In genomic region chr2:46862430-46862829, GRCh38 we compare ENCODE assay signal across 25 cellular contexts. TPM values are rescaled to one million over a fixed set of nuclear protein-coding genes. Genes with fewer than 3 reads are reported as not detected.
DNase-seq lines count a peak whose midpoint lies in the region; ATAC-seq and TF ChIP-seq lines count a peak whose summit lies in the region.
"Had no signal": no experiment of that assay in that cellular context is flagged by ENCODE, and none has a peak within 500 bp of the region (broad histone marks: within the 10 kb centered on the region; RNA-seq: fewer than 3 reads in every experiment).

No MANE protein-coding gene starts in this region.

- H3K27me3 ChIP-seq in heart right ventricle = no peaks in the 10 kb centered on the region
- H3K27me3 ChIP-seq in right cardiac atrium (ENCODE audit: control insufficient read depth, insufficient read depth) = no peaks in the 10 kb centered on the region
- no peaks in the 10 kb centered on the region for H3K27me3 ChIP-seq in WERI-Rb-1 (ENCODE audit: insufficient read depth, low read depth, severe bottlenecking)
- no peaks in the 10 kb centered on the region for H3K27me3 ChIP-seq in vagina
- H3K27me3 ChIP-seq in CD8-positive, alpha-beta T cell (ENCODE audit: insufficient read depth, low read length) = no peaks in the 10 kb centered on the region
- H3K27me3 ChIP-seq: BLaER1, SJSA1 had no signal

- H3K36me3 ChIP-seq in heart right ventricle (no peaks in the 10 kb centered on the region), WERI-Rb-1 (no peaks in the 10 kb centered on the region), vagina (no peaks in the 10 kb centered on the region)
- H3K36me3 ChIP-seq in CD8-positive, alpha-beta T cell (ENCODE audit: insufficient read depth, low read length) = no peaks in the 10 kb centered on the region
- H3K36me3 ChIP-seq: BLaER1, SJSA1 had no signal

- no peak for TF ChIP-seq POLR2A in vagina (IDR thresholded peaks at IDR 0.05)

- peaks cover 0 to 26% (median 10%) of the 10 kb centered on the region in 9 donors for H3K4me1 ChIP-seq in heart right ventricle
- peaks cover 9% of the 10 kb centered on the region for H3K4me1 ChIP-seq in right cardiac atrium (ENCODE audit: control insufficient read depth, insufficient read depth, low read length)
- peaks cover 26% of the 10 kb centered on the region for H3K4me1 ChIP-seq in vagina
- no peaks in the 10 kb centered on the region for H3K4me1 ChIP-seq in CD8-positive, alpha-beta T cell (ENCODE audit: insufficient read depth, low read length)

- POLR2A ChIA-PET in CD8-positive, alpha-beta T cell (lab: Charles Lee) = no interaction called here

- H3K4me1 Mint-ChIP-seq in mesothelial cell of epicardium = peaks cover 44% of the 10 kb centered on the region
- H3K4me1 Mint-ChIP-seq in CD8-positive, alpha-beta T cell (ENCODE audit: low read depth) = peaks cover 2% of the 10 kb centered on the region

- no peak overlapping the region for H3K4me3 Mint-ChIP-seq in mesothelial cell of epicardium
- H3K4me3 Mint-ChIP-seq in CD8-positive, alpha-beta T cell = no peak overlapping the region
- H3K4me3 Mint-ChIP-seq: CD4-positive, alpha-beta memory T cell; GM23338 had no signal

- CTCF ChIA-PET in CD8-positive, alpha-beta T cell (lab: Charles Lee) = no interaction called here

- H3K9me3 ChIP-seq in heart right ventricle (peaks cover 0 to 17% (median 7%) of the 10 kb centered on the region in 11 donors), right cardiac atrium (ENCODE audit: control insufficient read depth, low read length) (no peaks in the 10 kb centered on the region), WERI-Rb-1 (ENCODE audit: severe bottlenecking) (peaks cover 11% of the 10 kb centered on the region), vagina (no peaks in the 10 kb centered on the region)
- no peaks in the 10 kb centered on the region for H3K9me3 ChIP-seq in CD8-positive, alpha-beta T cell (ENCODE audit: low read length)

- TF ChIP-seq CTCF in heart right ventricle (IDR thresholded peaks at IDR 0.05) = no peak
- TF ChIP-seq CTCF in WERI-Rb-1 (IDR thresholded peaks at IDR 0.05; ENCODE audit: low read depth, low read length) = no peak
- TF ChIP-seq CTCF in mesothelial cell of epicardium (IDR thresholded peaks at IDR 0.05; ENCODE audit: unreplicated experiment) = no peak
- no peak for TF ChIP-seq CTCF in vagina (IDR thresholded peaks at IDR 0.05)
- no peak for TF ChIP-seq CTCF in CD8-positive, alpha-beta T cell (IDR thresholded peaks at IDR 0.05)

- peak overlapping the region; percentile 80 for H3K27ac Mint-ChIP-seq in mesothelial cell of epicardium
- H3K27ac Mint-ChIP-seq in CD8-positive, alpha-beta T cell = no peak overlapping the region
- H3K27ac Mint-ChIP-seq: CD4-positive, alpha-beta memory T cell; GM23338 had no signal

- intact Hi-C loops in heart right ventricle (cut with DNase I) (no loop called here), right cardiac atrium (cut with DNase I) (no loop called here), vagina (cut with DNase I) (no loop called here)
- intact Hi-C loops in CD8-positive, alpha-beta T cell (cut with DNase I, micrococcal nuclease) = no loop called here

- peaks cover 9% of the 10 kb centered on the region for H3K36me3 Mint-ChIP-seq in mesothelial cell of epicardium
- H3K36me3 Mint-ChIP-seq in CD8-positive, alpha-beta T cell = peaks cover 2% of the 10 kb centered on the region

- 74 to 85% methylated on average over 1 of the region's 1 CpG for WGBS in heart right ventricle, 2 donors
- WGBS in right cardiac atrium = 72% methylated on average over 1 of the region's 1 CpG

- ATAC-seq in heart right ventricle = no peak
- ATAC-seq in right cardiac atrium = no peak
- ATAC-seq in CD8-positive, alpha-beta T cell = no peak
- ATAC-seq: GM12878, GM23338, HCT116, PC-3 had no signal

- H3K9me3 Mint-ChIP-seq in mesothelial cell of epicardium = peaks cover 18% of the 10 kb centered on the region
- peaks cover 14% of the 10 kb centered on the region for H3K9me3 Mint-ChIP-seq in CD8-positive, alpha-beta T cell

- no peak overlapping the region for H3K4me3 ChIP-seq in heart right ventricle
- H3K4me3 ChIP-seq in right cardiac atrium (ENCODE audit: low read length) = no peak overlapping the region
- no peak overlapping the region for H3K4me3 ChIP-seq in WERI-Rb-1 (ENCODE audit: low read depth, low read length)
- H3K4me3 ChIP-seq in vagina = no peak overlapping the region
- no peak overlapping the region for H3K4me3 ChIP-seq in CD8-positive, alpha-beta T cell (ENCODE audit: low read depth, low read length)
- H3K4me3 ChIP-seq: BLaER1, GM12878, GM23338, SJSA1 had no signal

- DNase-seq in heart right ventricle = no peak
- no peak for DNase-seq in right cardiac atrium
- DNase-seq in WERI-Rb-1 = peak; percentile 46
- DNase-seq in mesothelial cell of epicardium (ENCODE audit: low spot score in 2 of 2, unreplicated experiment in 2 of 2) = no peak
- no peak for DNase-seq in vagina (ENCODE audit: extremely low spot score in 2 of 2)
- no peak for DNase-seq in NCI-H146 treated with DMSO at 0.1 percent for 48 hours (lab: John Stamatoyannopoulos, UW; ENCODE audit: unreplicated experiment)
- DNase-seq in NCI-H2081 (lab: John Stamatoyannopoulos, UW) = no peak
- DNase-seq in CD8-positive, alpha-beta T cell = no peak
- DNase-seq: Calu3; CD4-positive, alpha-beta memory T cell; EL; Kasumi-1; MM.1S; NCI-H1092; NCI-H1694; NCI-H2107; NCI-H2227 treated with DMSO at 0.1 percent for 48 hours; NCI-H510A treated with DMSO at 0.1 percent for 48 hours; NCI-H774; PC-3 had no signal

- peak overlapping the region in 8 of 10 donors; percentile 15 to 60 (median 34) for H3K27ac ChIP-seq in heart right ventricle
- no peak overlapping the region for H3K27ac ChIP-seq in right cardiac atrium (ENCODE audit: low read length)
- no peak overlapping the region for H3K27ac ChIP-seq in WERI-Rb-1
- H3K27ac ChIP-seq in vagina = peak overlapping the region; percentile 21
- H3K27ac ChIP-seq in CD8-positive, alpha-beta T cell (ENCODE audit: low read depth, low read length) = no peak overlapping the region
- H3K27ac ChIP-seq: BLaER1, SJSA1 had no signal

- peaks cover 27% of the 10 kb centered on the region for H3K27me3 Mint-ChIP-seq in mesothelial cell of epicardium (ENCODE audit: low read depth)
- peaks cover 2% of the 10 kb centered on the region for H3K27me3 Mint-ChIP-seq in CD8-positive, alpha-beta T cell (ENCODE audit: low read depth)

RNA-seq across cellular contexts. Expression of gene MCFD2, which starts 53.2 kb away (rescaled TPM):
- total RNA-seq in heart right ventricle = 10 to 100 TPM; 47.8 to 88.4 (median 54.0) TPM
- 10 to 100 TPM; 13.2 to 53.4 TPM for polyA plus RNA-seq in heart right ventricle
- total RNA-seq in right cardiac atrium = 100 to 1,000 TPM in 1 of 4 donors, 10 to 100 TPM in 3; 63.9 to 103 (median 75.2) TPM
- polyA plus RNA-seq in right cardiac atrium = 27.1 TPM
- total RNA-seq in mesothelial cell of epicardium = 78.0 to 82.0 TPM (median 81.9 TPM) in 3 replicates
- total RNA-seq in vagina = 89.4 TPM
- total RNA-seq in CD8-positive, alpha-beta T cell = 10 to 100 TPM; 35.5 to 40.3 TPM

Comparison
In these comparisons a context has a peak if more than half of its experiments do, and no peak if none do; other contexts are left out.
1. H3K27ac ChIP-seq: peak in heart right ventricle (8 of 10) and vagina (single experiment); none in right cardiac atrium (single experiment), WERI-Rb-1 (single experiment) and CD8-positive, alpha-beta T cell (single experiment).